ENCODE assay signal across 8 cellular contexts in the genomic region with DNA sequence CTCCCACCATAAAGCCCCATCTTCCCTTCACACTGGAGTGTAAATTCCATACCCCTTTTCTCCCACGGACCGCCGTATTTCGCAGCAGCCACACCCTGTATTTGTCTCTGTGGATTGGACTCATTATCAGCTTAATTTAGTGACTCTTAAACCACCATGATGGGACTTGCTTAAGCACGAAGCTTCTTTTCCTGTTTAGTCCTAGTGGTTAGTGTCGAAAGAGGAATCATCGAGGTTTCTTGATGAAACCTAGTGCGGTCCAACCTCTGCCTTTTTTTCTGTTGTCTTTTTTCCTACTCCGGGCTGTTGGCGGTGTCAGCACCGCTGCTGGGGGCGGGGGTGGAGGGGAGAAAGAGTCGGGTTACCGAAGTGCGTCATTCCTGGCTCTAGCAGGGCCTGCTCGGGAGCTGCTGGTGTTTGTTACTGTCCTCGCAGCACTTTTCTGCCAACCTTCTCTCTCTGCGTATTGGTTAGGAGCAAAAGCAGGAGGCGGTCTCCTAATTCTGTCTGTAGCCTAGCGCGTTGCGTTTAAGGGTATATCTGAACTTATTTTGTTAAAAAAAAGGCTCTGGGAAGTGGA.
DNase-seq lines count a peak whose midpoint lies in the region; ATAC-seq lines count a peak whose summit lies in the region.

No MANE protein-coding gene starts in this region.

- H3K27me3 Mint-ChIP-seq in central memory CD8-positive, alpha-beta T cell: no peaks in the 10 kb centered on the region

- peaks cover 35% of the 10 kb centered on the region for H3K4me1 Mint-ChIP-seq in central memory CD8-positive, alpha-beta T cell

- no peaks in the 10 kb centered on the region for H3K9me3 Mint-ChIP-seq in central memory CD8-positive, alpha-beta T cell

- peaks cover 43% of the 10 kb centered on the region for H3K36me3 Mint-ChIP-seq in central memory CD8-positive, alpha-beta T cell (ENCODE audit: insufficient read depth)

- H3K4me3 Mint-ChIP-seq in central memory CD8-positive, alpha-beta T cell: peak overlapping the region; percentile 99

- ATAC-seq in GM19035 (IDR thresholded peaks at IDR 0.05; ENCODE audit: unreplicated experiment) (peak; percentile 50), HG03354 (IDR thresholded peaks at IDR 0.05; ENCODE audit: poor library complexity, severe bottlenecking, unreplicated experiment) (peak; percentile 56)
- ATAC-seq in central memory CD8-positive, alpha-beta T cell (replicated peaks; ENCODE audit: extremely low read depth, poor library complexity, severe bottlenecking): peak; percentile 70

- peak overlapping the region; percentile 100 for H3K27ac Mint-ChIP-seq in central memory CD8-positive, alpha-beta T cell (ENCODE audit: low read depth)

- peak; percentile 82 for DNase-seq in AG08395 (ENCODE audit: low spot score)
- DNase-seq in NCI-H345 treated with DMSO at 0.1 percent for 48 hours (lab: John Stamatoyannopoulos, UW; ENCODE audit: unreplicated experiment): peak; percentile 79
- DNase-seq in activated CD4-positive, CD25-positive, alpha-beta regulatory T cell treated with anti-CD3 and anti-CD28 coated beads, Interleukin-2, amount 50 U/mL, for 16 hours (ENCODE audit: low read depth, low spot score): peak; percentile 62
- peak; percentile 57 to 77 for DNase-seq in central memory CD8-positive, alpha-beta T cell (ENCODE audit: low spot score in 2 of 2)
- peak; percentile 96 for DNase-seq in islet precursor cell
- peak; percentile 70 for DNase-seq in stimulated activated CD4-positive, alpha-beta T cell treated with anti-CD3 and anti-CD28 coated beads, Interleukin-12 subunit alpha, Interleukin-12 subunit beta, amount 100 ng/mL, for 4 hours

Comparison
In these comparisons a context has a peak if more than half of its experiments do, and no peak if none do; other contexts are left out.
1. Peak in every context shown above with its lines: DNase-seq and ATAC-seq.